In the genomic region with DNA sequence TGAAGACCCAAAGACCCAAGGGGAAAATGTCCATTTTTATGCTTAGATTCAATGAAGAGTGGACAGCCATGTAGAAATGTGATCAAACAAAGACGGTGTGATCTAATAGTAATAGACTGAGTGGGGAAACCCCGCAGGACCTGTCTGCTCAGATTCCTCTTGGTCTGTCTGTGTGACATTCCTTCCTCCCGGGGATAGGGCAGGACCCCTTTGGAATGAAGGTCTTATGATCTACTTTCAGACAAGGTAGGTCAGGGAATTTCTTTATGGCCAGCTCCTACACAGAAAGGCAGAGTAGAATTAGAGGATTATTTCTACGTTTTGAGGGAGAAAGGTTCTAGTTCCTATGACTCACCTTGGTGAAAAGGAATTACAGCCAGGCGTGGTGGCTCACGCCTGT, we compare ENCODE assay signal across 26 cellular contexts.
DNase-seq lines count a peak whose midpoint lies in the region; ATAC-seq and TF ChIP-seq lines count a peak whose summit lies in the region.
"Had no signal": no experiment of that assay in that cellular context is flagged by ENCODE, and none has a peak within 500 bp of the region (broad histone marks: within the 10 kb centered on the region; RNA-seq: fewer than 3 reads in every experiment).

No MANE protein-coding gene starts in this region.

- peaks cover 30% of the 10 kb centered on the region for H3K4me1 ChIP-seq in GM23338 (ENCODE audit: insufficient read depth)
- H3K4me1 ChIP-seq: heart left ventricle, Peyer's patch had no signal

- no peak overlapping the region for H3K4me3 ChIP-seq in GM23338
- H3K4me3 ChIP-seq: heart left ventricle, lung, Peyer's patch had no signal

- CTCF ChIA-PET in WTC11 (lab: Charles Lee): interaction anchor here (2.7 kb wide), 1 partner anchor 214 kb away, joined by 9 read pairs; no protein-coding TSS in a partner anchor

- H3K27ac Mint-ChIP-seq in GM23338 (peak overlapping the region; percentile 81), WTC11 (peak overlapping the region; percentile 94), osteocyte (ENCODE audit: unreplicated experiment) (peak overlapping the region; percentile 76)
- H3K27ac Mint-ChIP-seq: activated CD4-positive, alpha-beta T cell treated with anti-CD3 and anti-CD28 coated beads, Interleukin-2, amount 10 ng/mL, durations not matched to agents 7 days and 5 days; B cell; IgD-negative memory B cell had no signal

- no peaks in the 10 kb centered on the region for H3K79me2 ChIP-seq in GM23338 (replicated peaks; ENCODE audit: insufficient read depth)

- POLR2A ChIA-PET in WTC11 (lab: Charles Lee): no interaction called here

- H3K36me3 Mint-ChIP-seq in GM23338 (ENCODE audit: low read depth) (no peaks in the 10 kb centered on the region), WTC11 (no peaks in the 10 kb centered on the region), osteocyte (ENCODE audit: unreplicated experiment) (no peaks in the 10 kb centered on the region)
- H3K36me3 Mint-ChIP-seq: brain had no signal

- H3K27ac ChIP-seq in GM23338 (ENCODE audit: low read depth): peak overlapping the region; percentile 47; the same call in 1 of the 2 replicates
- H3K27ac ChIP-seq: heart left ventricle, Peyer's patch had no signal

- H3K4me1 Mint-ChIP-seq in GM23338: peaks cover 34% of the 10 kb centered on the region
- peaks cover 36% of the 10 kb centered on the region for H3K4me1 Mint-ChIP-seq in WTC11
- H3K4me1 Mint-ChIP-seq in osteocyte (ENCODE audit: unreplicated experiment): peaks cover 14% of the 10 kb centered on the region
- H3K4me1 Mint-ChIP-seq: activated CD4-positive, alpha-beta T cell treated with anti-CD3 and anti-CD28 coated beads, Interleukin-2, amount 10 ng/mL, durations not matched to agents 7 days and 5 days; IgD-negative memory B cell; stimulated activated naive CD8-positive, alpha-beta T cell treated with anti-CD3 and anti-CD28 coated beads, Interleukin-15, amount 100 ng/mL, for 72 hours had no signal

- 0 out of 2 replicates have a peak overlapping the region, but pooled peaks have one; percentile 28 for H3K4me2 ChIP-seq in GM23338

- H2AFZ ChIP-seq in GM23338: no peak overlapping the region

- H3K4me3 Mint-ChIP-seq in GM23338 (no peak overlapping the region), WTC11 (peak overlapping the region; percentile 31; the same call in 1 of the 2 replicates), osteocyte (ENCODE audit: unreplicated experiment) (no peak overlapping the region)
- H3K4me3 Mint-ChIP-seq: activated CD4-positive, alpha-beta T cell treated with anti-CD3 and anti-CD28 coated beads, Interleukin-2, amount 10 ng/mL, durations not matched to agents 7 days and 5 days; B cell; IgD-negative memory B cell; stimulated activated naive CD8-positive, alpha-beta T cell treated with anti-CD3 and anti-CD28 coated beads, Interleukin-15, amount 100 ng/mL, for 72 hours had no signal

- no peaks in the 10 kb centered on the region for H3F3A ChIP-seq in GM23338 (replicated peaks; ENCODE audit: low read depth)

- H4K20me1 ChIP-seq in GM23338 (replicated peaks; ENCODE audit: insufficient read depth): no peaks in the 10 kb centered on the region

- no peaks in the 10 kb centered on the region for H3K9me3 Mint-ChIP-seq in GM23338
- H3K9me3 Mint-ChIP-seq in WTC11: no peaks in the 10 kb centered on the region
- no peaks in the 10 kb centered on the region for H3K9me3 Mint-ChIP-seq in osteocyte (ENCODE audit: unreplicated experiment)
- H3K9me3 Mint-ChIP-seq: activated CD4-positive, alpha-beta T cell treated with anti-CD3 and anti-CD28 coated beads, Interleukin-2, amount 10 ng/mL, durations not matched to agents 7 days and 5 days; brain; IgD-negative memory B cell; stimulated activated naive CD8-positive, alpha-beta T cell treated with anti-CD3 and anti-CD28 coated beads, Interleukin-15, amount 100 ng/mL, for 72 hours had no signal

- ATAC-seq in GM23338: peak; percentile 59; the same call in 2 of the 3 replicates
- ATAC-seq in WTC11: no peak; the same call in 1 of the 2 replicates
- ATAC-seq in GM18498 (IDR thresholded peaks at IDR 0.05; ENCODE audit: unreplicated experiment): no peak
- ATAC-seq: heart left ventricle; stimulated activated naive CD8-positive, alpha-beta T cell treated with anti-CD3 and anti-CD28 coated beads, Interleukin-15, amount 100 ng/mL, for 72 hours had no signal

- peaks cover 5% of the 10 kb centered on the region for H3K27me3 Mint-ChIP-seq in GM23338 (ENCODE audit: insufficient read depth, low read depth, poor library complexity)
- no peaks in the 10 kb centered on the region for H3K27me3 Mint-ChIP-seq in WTC11 (ENCODE audit: low read depth)
- no peaks in the 10 kb centered on the region for H3K27me3 Mint-ChIP-seq in osteocyte (ENCODE audit: unreplicated experiment)
- H3K27me3 Mint-ChIP-seq: activated CD4-positive, alpha-beta T cell treated with anti-CD3 and anti-CD28 coated beads, Interleukin-2, amount 10 ng/mL, durations not matched to agents 7 days and 5 days; B cell; brain; IgD-negative memory B cell; stimulated activated naive CD8-positive, alpha-beta T cell treated with anti-CD3 and anti-CD28 coated beads, Interleukin-15, amount 100 ng/mL, for 72 hours had no signal

- H3K36me3 ChIP-seq in GM23338 (ENCODE audit: insufficient read depth): no peaks in the 10 kb centered on the region
- H3K36me3 ChIP-seq: heart left ventricle, Peyer's patch had no signal

- no peaks in the 10 kb centered on the region for H3K27me3 ChIP-seq in GM23338 (ENCODE audit: insufficient read depth)
- H3K27me3 ChIP-seq: heart left ventricle, Peyer's patch had no signal

- DNase-seq in GM23338 (ENCODE audit: low spot score) (peak; percentile 37), WTC11 (ENCODE audit: low spot score) (no peak), islet precursor cell (peak; percentile 97), osteocyte (ENCODE audit: extremely low spot score, unreplicated experiment) (no peak), DMS53 (lab: John Stamatoyannopoulos, UW) (no peak), GF-D8 (lab: John Stamatoyannopoulos, UW) (no peak), retina (no peak)
- DNase-seq: activated CD4-positive, alpha-beta T cell treated with anti-CD3 and anti-CD28 coated beads, Interleukin-2, amount 10 ng/mL, durations not matched to agents 7 days and 5 days; activated naive CD4-positive, alpha-beta T cell treated with Interleukin-2 at 50 U/mL for 16 hours; activated T-cell treated with anti-CD3 and anti-CD28 coated beads, Interleukin-2, amount 50 U/mL, for 48 hours; DMS79; erythroblast; heart left ventricle; NCI-H1105; NCI-H2029 treated with DMSO at 0.1 percent for 48 hours; NCI-H526 treated with DMSO at 0.1 percent for 48 hours; nucleus accumbens; Peyer's patch; stimulated activated naive CD8-positive, alpha-beta T cell treated with anti-CD3 and anti-CD28 coated beads, Interleukin-15, amount 100 ng/mL, for 72 hours; SW 1271; T-helper 9 cell had no signal

- no peaks in the 10 kb centered on the region for H3K9me2 ChIP-seq in GM23338 (ENCODE audit: insufficient read depth)

- TF ChIP-seq CTCF in GM23338 (conservative IDR thresholded peaks at IDR 0.05; ENCODE audit: low read depth in 2 of 2): no peak
- no peak for TF ChIP-seq CTCF in WTC11 (IDR thresholded peaks at IDR 0.05)
- TF ChIP-seq CTCF in osteocyte (IDR thresholded peaks at IDR 0.05): no peak

TF ChIP-seq in GM23338, 12 proteins besides CTCF, POLR2A, EP300 and RAD21 (continues in another document):
- no peak for TF ChIP-seq EZH2phosphoT487 (IDR thresholded peaks at IDR 0.05; ENCODE audit: unreplicated experiment)
- TF ChIP-seq NANOG (IDR thresholded peaks at IDR 0.05; ENCODE audit: borderline replicate concordance): no peak
- TF ChIP-seq CREB1 (CRISPR knock-in tag; IDR thresholded peaks at IDR 0.05; ENCODE audit: low read depth): no peak
- TF ChIP-seq POLR2AphosphoS5 (IDR thresholded peaks at IDR 0.05; ENCODE audit: low read depth): no peak

TF ChIP-seq in WTC11, 78 proteins besides CTCF, POLR2A, EP300 and RAD21:
- no peak for TF ChIP-seq HMGA2 (CRISPR knock-in tag; IDR thresholded peaks at IDR 0.05)
- no peak for TF ChIP-seq FOXP4 (CRISPR knock-in tag; IDR thresholded peaks at IDR 0.05)
- no peak for TF ChIP-seq ZBTB21 (CRISPR knock-in tag; IDR thresholded peaks at IDR 0.05; ENCODE audit: borderline replicate concordance)
- TF ChIP-seq TP53 (CRISPR knock-in tag; IDR thresholded peaks at IDR 0.05): no peak
- no peak for TF ChIP-seq RELA (CRISPR knock-in tag; IDR thresholded peaks at IDR 0.05; ENCODE audit: borderline replicate concordance)
- no peak for TF ChIP-seq SOX15 (CRISPR knock-in tag; IDR thresholded peaks at IDR 0.05)
- no peak for TF ChIP-seq CREB1 (CRISPR knock-in tag; IDR thresholded peaks at IDR 0.05)
- no peak for TF ChIP-seq TEAD4 (CRISPR knock-in tag; IDR thresholded peaks at IDR 0.05)
TF ChIP-seq in WTC11: peak in this region for 0.

Comparison
In these comparisons a context has a peak if more than half of its experiments do, and no peak if none do; other contexts are left out.
1. DNase-seq: peak in GM23338 (single experiment) and islet precursor cell (single experiment); none in WTC11 (single experiment), osteocyte (single experiment), DMS53 (single experiment), GF-D8 (single experiment) and retina (single experiment).
2. Peak in every context shown above with its lines, with median percentiles within 50 percentile points of each other: H3K27ac Mint-ChIP-seq.